10 cellular contexts compared by ENCODE assay signal in the genomic region with DNA sequence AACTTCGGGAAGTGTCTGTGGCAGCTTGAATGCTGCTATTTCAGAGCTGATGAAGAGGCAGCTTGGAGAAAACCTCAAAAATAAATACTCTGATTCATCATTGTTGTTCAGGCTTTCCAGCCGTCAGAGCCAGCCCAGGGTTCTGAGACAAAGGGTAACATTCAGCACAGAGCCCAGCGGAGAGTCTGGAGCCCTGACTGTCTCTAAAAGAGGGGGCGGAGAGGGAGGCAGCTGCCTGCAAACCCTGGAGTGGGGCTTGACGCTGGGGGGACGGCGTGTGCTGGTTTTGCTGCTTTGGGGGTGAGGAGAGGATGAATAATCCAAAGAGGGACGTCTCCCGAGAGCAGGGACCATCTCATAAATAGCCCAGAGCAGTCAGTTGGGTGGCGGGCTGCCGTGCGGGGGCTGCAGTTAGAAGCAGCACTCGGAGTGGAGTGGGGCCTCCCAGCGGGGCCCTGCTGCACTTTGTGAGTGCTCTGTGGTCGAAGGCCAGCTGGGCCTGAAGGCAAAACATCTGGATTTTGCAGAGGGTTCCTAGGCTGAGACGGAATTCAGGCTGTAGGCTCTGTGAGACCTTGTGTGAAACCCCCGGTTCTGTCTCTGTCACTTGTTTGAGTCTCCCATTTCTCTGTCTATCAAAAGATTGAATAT.
DNase-seq lines count a peak whose midpoint lies in the region; ATAC-seq and TF ChIP-seq lines count a peak whose summit lies in the region.
"Had no signal": no experiment of that assay in that cellular context is flagged by ENCODE, and none has a peak within 500 bp of the region (broad histone marks: within the 10 kb centered on the region; RNA-seq: fewer than 3 reads in every experiment).

No MANE protein-coding gene starts in this region.

- BruUV-seq in Panc1 (replicated peaks; lab: Mats Ljungman, UMichigan) = no TSS peak

- H3K27ac ChIP-seq in CD4-positive, alpha-beta T cell (ENCODE audit: low read depth, low read length) = no peak overlapping the region
- peak overlapping the region; percentile 69 for H3K27ac ChIP-seq in Panc1 (ENCODE audit: low read length)

- H3K9me3 Mint-ChIP-seq in CD4-positive, alpha-beta T cell = no peaks in the 10 kb centered on the region
- no peaks in the 10 kb centered on the region for H3K9me3 Mint-ChIP-seq in activated T-helper 17 cell treated with anti-CD3 and anti-CD28 coated beads, Interleukin-2, amount 50 U/mL, for 72 hours

- no peaks in the 10 kb centered on the region for H3K27me3 ChIP-seq in CD4-positive, alpha-beta T cell (ENCODE audit: control insufficient read depth, insufficient read depth, low read length)
- H3K27me3 ChIP-seq in Panc1 (ENCODE audit: control insufficient read depth, insufficient read depth, low read length) = no peaks in the 10 kb centered on the region

- DNase-seq in CD4-positive, alpha-beta T cell = no peak
- DNase-seq in Panc1 (ENCODE audit: low read depth, low spot score) = no peak
- DNase-seq in fibroblast of the aortic adventitia (ENCODE audit: low read depth) = peak; percentile 74
- peak in 54 of 56 donors; percentile 44 to 95 (median 88) for DNase-seq in nucleus accumbens (lab: John Stamatoyannopoulos, UW)
- no peak for DNase-seq in GM13976 (ENCODE audit: low spot score)
- DNase-seq in RKO (ENCODE audit: low spot score) = no peak
- DNase-seq in NCI-H2196 (lab: John Stamatoyannopoulos, UW; ENCODE audit: unreplicated experiment) = no peak
- DNase-seq: naive B cell, T-helper 1 cell had no signal

- H3K4me3 ChIP-seq in Panc1 (ENCODE audit: low read depth in 2 of 2, low read length in 2 of 2) = no peak overlapping the region
- H3K4me3 ChIP-seq in fibroblast of the aortic adventitia (ENCODE audit: low read depth, low read length) = no peak overlapping the region

- CTCF ChIA-PET in CD4-positive, alpha-beta T cell (lab: Charles Lee) = no interaction called here
- CTCF ChIA-PET in Panc1 (lab: Charles Lee) = interaction anchor here (0.6 kb wide), 1 partner anchor 165 kb away, joined by 8 read pairs; no protein-coding TSS in a partner anchor

- peak overlapping the region; percentile 2 for H3K27ac Mint-ChIP-seq in CD4-positive, alpha-beta T cell
- no peak overlapping the region for H3K27ac Mint-ChIP-seq in activated T-helper 17 cell treated with anti-CD3 and anti-CD28 coated beads, Interleukin-2, amount 50 U/mL, for 72 hours
- H3K27ac Mint-ChIP-seq: naive B cell had no signal

- in situ Hi-C loops in Panc1 (cut with HindIII; ENCODE audit: low pct_unique_long_range_greater_than_20kb, low sequenced_read_pairs) (no loop called here), GM13976 (cut with MboI; ENCODE audit: low sequenced_read_pairs, unreplicated experiment) (no loop called here)

- peaks cover 9% of the 10 kb centered on the region for H3K36me3 Mint-ChIP-seq in CD4-positive, alpha-beta T cell (ENCODE audit: low read depth)
- H3K36me3 Mint-ChIP-seq in activated T-helper 17 cell treated with anti-CD3 and anti-CD28 coated beads, Interleukin-2, amount 50 U/mL, for 72 hours (ENCODE audit: low read depth) = no peaks in the 10 kb centered on the region
- H3K36me3 Mint-ChIP-seq: naive B cell had no signal

- no peaks in the 10 kb centered on the region for H3K27me3 Mint-ChIP-seq in CD4-positive, alpha-beta T cell
- no peaks in the 10 kb centered on the region for H3K27me3 Mint-ChIP-seq in activated T-helper 17 cell treated with anti-CD3 and anti-CD28 coated beads, Interleukin-2, amount 50 U/mL, for 72 hours

- peaks cover 38% of the 10 kb centered on the region for H3K4me1 ChIP-seq in Panc1 (ENCODE audit: control insufficient read depth, insufficient read depth, low read length)

- no peaks in the 10 kb centered on the region for H3K36me3 ChIP-seq in Panc1 (ENCODE audit: control insufficient read depth, insufficient read depth, low read length)

- ATAC-seq in CD4-positive, alpha-beta T cell (ENCODE audit: poor library complexity) = no peak
- peak; percentile 75 for ATAC-seq in Panc1
- no peak for ATAC-seq in activated T-helper 17 cell treated with anti-CD3 and anti-CD28 coated beads, Interleukin-2, amount 50 U/mL, for 72 hours (replicated peaks)

- POLR2A ChIA-PET in CD4-positive, alpha-beta T cell (lab: Charles Lee) = no interaction called here
- POLR2A ChIA-PET in Panc1 (lab: Charles Lee) = no interaction called here

- TF ChIP-seq CTCF in CD4-positive, alpha-beta T cell (IDR thresholded peaks at IDR 0.05) = no peak
- no peak for TF ChIP-seq CTCF in Panc1 (IDR thresholded peaks at IDR 0.05)
- no peak for TF ChIP-seq CTCF in fibroblast of the aortic adventitia (IDR thresholded peaks at IDR 0.05; ENCODE audit: insufficient read depth, low read length)
- TF ChIP-seq CTCF in GM13976 (IDR thresholded peaks at IDR 0.05; ENCODE audit: borderline replicate concordance, control extremely low read depth, extremely low read depth, insufficient read depth, missing control alignments) = no peak

- H3K4me3 Mint-ChIP-seq in CD4-positive, alpha-beta T cell = peak overlapping the region; percentile 17
- H3K4me3 Mint-ChIP-seq in activated T-helper 17 cell treated with anti-CD3 and anti-CD28 coated beads, Interleukin-2, amount 50 U/mL, for 72 hours = no peak overlapping the region
- H3K4me3 Mint-ChIP-seq: naive B cell had no signal

- no peaks in the 10 kb centered on the region for H3K9me3 ChIP-seq in CD4-positive, alpha-beta T cell (ENCODE audit: control insufficient read depth, low read length)
- H3K9me3 ChIP-seq in Panc1 (ENCODE audit: control insufficient read depth, insufficient read depth, low read depth, low read length) = no peaks in the 10 kb centered on the region

- intact Hi-C loops in CD4-positive, alpha-beta T cell (cut with DNase I, micrococcal nuclease) = no loop called here
- intact Hi-C loops in Panc1 (cut with micrococcal nuclease; ENCODE audit: unreplicated experiment) = no loop called here

- H3K4me1 Mint-ChIP-seq in CD4-positive, alpha-beta T cell (ENCODE audit: low read depth) = peaks cover 81% of the 10 kb centered on the region
- H3K4me1 Mint-ChIP-seq in activated T-helper 17 cell treated with anti-CD3 and anti-CD28 coated beads, Interleukin-2, amount 50 U/mL, for 72 hours = peaks cover 38% of the 10 kb centered on the region
- H3K4me1 Mint-ChIP-seq: naive B cell had no signal

Comparison
In these comparisons a context has a peak if more than half of its experiments do, and no peak if none do; other contexts are left out.
1. DNase-seq: peak in fibroblast of the aortic adventitia (single experiment) and nucleus accumbens (54 of 56); none in CD4-positive, alpha-beta T cell (0 of 10), Panc1 (single experiment), GM13976 (single experiment), RKO (single experiment) and NCI-H2196 (single experiment).